In genomic region chr3:65194044-65194714, GRCh38 we compare ENCODE assay signal across 25 cellular contexts.
"Had no signal": no experiment of that assay in that cellular context is flagged by ENCODE, and none has a peak within 500 bp of the region (broad histone marks: within the 10 kb centered on the region; RNA-seq: fewer than 3 reads in every experiment).

No MANE protein-coding gene starts in this region.

- H3K36me3 ChIP-seq: left ventricle myocardium inferior, tibial nerve, uterus had no signal

- ATAC-seq: mucosa of descending colon; naive thymus-derived CD4-positive, alpha-beta T cell; natural killer cell treated with Interleukin-12 subunit alpha and Interleukin-12 subunit beta and Interleukin-15 and Interleukin-18, amount 100 ng/mL, for 72 hours; right cardiac atrium; sciatic nerve; stimulated activated memory B cell treated with anti-CD40 and anti-IgM and Interleukin-4, amounts not matched to agents 10 μg/mL and 1 μg/mL and 100 μg/mL, for 72 hours; stimulated activated naive CD8-positive, alpha-beta T cell treated with anti-CD3 and anti-CD28 coated beads, Interleukin-15, amount 100 ng/mL, for 72 hours had no signal

- H3K4me3 ChIP-seq: left ventricle myocardium inferior, lung, mucosa of descending colon, tibial nerve, uterus had no signal

- H3K9me3 ChIP-seq: left ventricle myocardium inferior, mucosa of descending colon, tibial nerve, uterus had no signal

- H3K36me3 Mint-ChIP-seq: immature natural killer cell; naive thymus-derived CD4-positive, alpha-beta T cell; natural killer cell treated with Interleukin-12 subunit alpha and Interleukin-12 subunit beta and Interleukin-15 and Interleukin-18, amount 100 ng/mL, for 72 hours; stimulated activated memory B cell treated with anti-CD40 and anti-IgM and Interleukin-4, amounts not matched to agents 10 μg/mL and 1 μg/mL and 100 μg/mL, for 72 hours; type B pancreatic cell had no signal

- H3K27me3 Mint-ChIP-seq: naive thymus-derived CD4-positive, alpha-beta T cell; natural killer cell treated with Interleukin-12 subunit alpha and Interleukin-12 subunit beta and Interleukin-15 and Interleukin-18, amount 100 ng/mL, for 72 hours; stimulated activated memory B cell treated with anti-CD40 and anti-IgM and Interleukin-4, amounts not matched to agents 10 μg/mL and 1 μg/mL and 100 μg/mL, for 72 hours; stimulated activated naive CD8-positive, alpha-beta T cell treated with anti-CD3 and anti-CD28 coated beads, Interleukin-15, amount 100 ng/mL, for 72 hours had no signal

- H3K27ac Mint-ChIP-seq: immature natural killer cell; naive thymus-derived CD4-positive, alpha-beta T cell; natural killer cell treated with Interleukin-12 subunit alpha and Interleukin-12 subunit beta and Interleukin-15 and Interleukin-18, amount 100 ng/mL, for 72 hours; stimulated activated memory B cell treated with anti-CD40 and anti-IgM and Interleukin-4, amounts not matched to agents 10 μg/mL and 1 μg/mL and 100 μg/mL, for 72 hours; stimulated activated naive CD8-positive, alpha-beta T cell treated with anti-CD3 and anti-CD28 coated beads, Interleukin-15, amount 100 ng/mL, for 72 hours; type B pancreatic cell had no signal

- H3K79me2 ChIP-seq: parathyroid adenoma had no signal

- H2AFZ ChIP-seq: parathyroid adenoma had no signal

- H3K4me1 Mint-ChIP-seq: immature natural killer cell; naive thymus-derived CD4-positive, alpha-beta T cell; stimulated activated memory B cell treated with anti-CD40 and anti-IgM and Interleukin-4, amounts not matched to agents 10 μg/mL and 1 μg/mL and 100 μg/mL, for 72 hours; stimulated activated naive CD8-positive, alpha-beta T cell treated with anti-CD3 and anti-CD28 coated beads, Interleukin-15, amount 100 ng/mL, for 72 hours had no signal

- H3K4me1 ChIP-seq: left ventricle myocardium inferior, parathyroid adenoma, uterus had no signal

- H3K4me3 Mint-ChIP-seq: immature natural killer cell; naive thymus-derived CD4-positive, alpha-beta T cell; natural killer cell treated with Interleukin-12 subunit alpha and Interleukin-12 subunit beta and Interleukin-15 and Interleukin-18, amount 100 ng/mL, for 72 hours; stimulated activated memory B cell treated with anti-CD40 and anti-IgM and Interleukin-4, amounts not matched to agents 10 μg/mL and 1 μg/mL and 100 μg/mL, for 72 hours; stimulated activated naive CD8-positive, alpha-beta T cell treated with anti-CD3 and anti-CD28 coated beads, Interleukin-15, amount 100 ng/mL, for 72 hours; type B pancreatic cell had no signal

- DNase-seq: head of caudate nucleus; hippocampal formation; immature natural killer cell; left ventricle myocardium inferior; midbrain; mucosa of descending colon; naive thymus-derived CD4-positive, alpha-beta T cell; nucleus accumbens; right cardiac atrium; small intestine; stimulated activated CD4-positive, alpha-beta T cell treated with anti-CD3 and anti-CD28 coated beads, Interleukin-1b, Interleukin-23, amount 100 ng/mL, for 48 hours; stimulated activated CD4-positive, alpha-beta T cell treated with anti-CD3 and anti-CD28 coated beads, Interleukin-2, amount 100 ng/mL, for 48 hours; stimulated activated CD4-positive, alpha-beta T cell treated with anti-CD3 and anti-CD28 coated beads, Interleukin-4, amount 100 ng/mL, for 4 hours; stimulated activated CD8-positive, alpha-beta memory T cell treated with anti-CD3 and anti-CD28 coated beads, Interleukin-4, amount 100 ng/mL, for 48 hours; stimulated activated naive CD4-positive, alpha-beta T cell treated with Interleukin-2 at 50 U/mL for 16 hours; stimulated activated naive CD8-positive, alpha-beta T cell treated with anti-CD3 and anti-CD28 coated beads, Interleukin-15, amount 100 ng/mL, for 72 hours; substantia nigra; uterus had no signal

- H3K27me3 ChIP-seq: tibial nerve, uterus had no signal

- H3K9ac ChIP-seq: parathyroid adenoma had no signal

- H3K27ac ChIP-seq: left ventricle myocardium inferior, parathyroid adenoma, tibial nerve, uterus had no signal
